Comparison of ENCODE assay signal across 8 cellular contexts in genomic region chr2:237171396-237171795, GRCh38.
DNase-seq lines count a peak whose midpoint lies in the region; ATAC-seq and TF ChIP-seq lines count a peak whose summit lies in the region.

No MANE protein-coding gene starts in this region.

- no peak overlapping the region for H3K4me3 Mint-ChIP-seq in activated T-helper 2 cell treated with anti-CD3 and anti-CD28 coated beads, Interferon-gamma antibody, Interleukin-2, Interleukin-4, amounts not matched to agents 10 μg/mL and 5 μg/mL and 100 μg/mL, durations not matched to agents 14 hours and 24 hours and 36 hours (ENCODE audit: low read depth)

- no peaks in the 10 kb centered on the region for H3K4me1 Mint-ChIP-seq in activated T-helper 2 cell treated with anti-CD3 and anti-CD28 coated beads, Interferon-gamma antibody, Interleukin-2, Interleukin-4, amounts not matched to agents 10 μg/mL and 5 μg/mL and 100 μg/mL, durations not matched to agents 14 hours and 24 hours and 36 hours (ENCODE audit: low read depth)

- peak; percentile 70 for ATAC-seq in RWPE2 (ENCODE audit: low read depth)

- no peaks in the 10 kb centered on the region for H3K27me3 ChIP-seq in RWPE2 (ENCODE audit: insufficient read depth, poor library complexity, severe bottlenecking)

- no peaks in the 10 kb centered on the region for H3K9me3 ChIP-seq in RWPE2 (ENCODE audit: severe bottlenecking)

- no peaks in the 10 kb centered on the region for H3K36me3 ChIP-seq in RWPE2 (ENCODE audit: low read depth)

- TF ChIP-seq CTCF in RWPE2 (IDR thresholded peaks at IDR 0.05; ENCODE audit: poor library complexity, severe bottlenecking), result peak; percentile 75

- no peak overlapping the region for H3K4me3 ChIP-seq in RWPE2 (ENCODE audit: severe bottlenecking)

- intact Hi-C loops in activated T-helper 2 cell treated with anti-CD3 and anti-CD28 coated beads, Interferon-gamma antibody, Interleukin-2, Interleukin-4, amounts not matched to agents 10 μg/mL and 5 μg/mL and 100 μg/mL, durations not matched to agents 14 hours and 24 hours and 36 hours (cut with micrococcal nuclease), result no loop called here

- no peak overlapping the region for H3K27ac ChIP-seq in RWPE2 (ENCODE audit: poor library complexity, severe bottlenecking)

- peaks cover 23% of the 10 kb centered on the region for H3K27me3 Mint-ChIP-seq in activated T-helper 2 cell treated with anti-CD3 and anti-CD28 coated beads, Interferon-gamma antibody, Interleukin-2, Interleukin-4, amounts not matched to agents 10 μg/mL and 5 μg/mL and 100 μg/mL, durations not matched to agents 14 hours and 24 hours and 36 hours (ENCODE audit: low read depth)

- H3K9me3 Mint-ChIP-seq in activated T-helper 2 cell treated with anti-CD3 and anti-CD28 coated beads, Interferon-gamma antibody, Interleukin-2, Interleukin-4, amounts not matched to agents 10 μg/mL and 5 μg/mL and 100 μg/mL, durations not matched to agents 14 hours and 24 hours and 36 hours, result peaks cover 7% of the 10 kb centered on the region

- H3K27ac Mint-ChIP-seq in activated T-helper 2 cell treated with anti-CD3 and anti-CD28 coated beads, Interferon-gamma antibody, Interleukin-2, Interleukin-4, amounts not matched to agents 10 μg/mL and 5 μg/mL and 100 μg/mL, durations not matched to agents 14 hours and 24 hours and 36 hours, result no peak overlapping the region

- H3K36me3 Mint-ChIP-seq in activated T-helper 2 cell treated with anti-CD3 and anti-CD28 coated beads, Interferon-gamma antibody, Interleukin-2, Interleukin-4, amounts not matched to agents 10 μg/mL and 5 μg/mL and 100 μg/mL, durations not matched to agents 14 hours and 24 hours and 36 hours (ENCODE audit: low read depth), result no peaks in the 10 kb centered on the region

- DNase-seq in DMS 273 (lab: John Stamatoyannopoulos, UW; ENCODE audit: unreplicated experiment), result peak; percentile 69
- DNase-seq in RWPE2 (ENCODE audit: low spot score), result no peak
- DNase-seq in glomerular visceral epithelial cell (ENCODE audit: extremely low spot score), result peak; percentile 73
- DNase-seq in renal cortical epithelial cell (ENCODE audit: low read depth), result peak; percentile 94
- no peak for DNase-seq in GM19240 (ENCODE audit: insufficient read length, low spot score)
- no peak for DNase-seq in activated naive CD4-positive, alpha-beta T cell treated with anti-CD3 and anti-CD28 coated beads, Interleukin-2, amount 50 U/mL, for 16 hours
- no peak for DNase-seq in SHP77 (lab: John Stamatoyannopoulos, UW)
- no peak for DNase-seq in activated T-helper 2 cell treated with anti-CD3 and anti-CD28 coated beads, Interferon-gamma antibody, Interleukin-2, Interleukin-4, amounts not matched to agents 10 μg/mL and 5 μg/mL and 100 μg/mL, durations not matched to agents 14 hours and 24 hours and 36 hours (ENCODE audit: low spot score)

- H3K4me1 ChIP-seq in RWPE2 (ENCODE audit: insufficient read depth, poor library complexity, severe bottlenecking), result peaks cover 3% of the 10 kb centered on the region

Comparison
In these comparisons a context has a peak if more than half of its experiments do, and no peak if none do; other contexts are left out.
1. DNase-seq: peak in DMS 273 (single experiment), glomerular visceral epithelial cell (single experiment) and renal cortical epithelial cell (single experiment); none in RWPE2 (single experiment), GM19240 (single experiment), activated naive CD4-positive, alpha-beta T cell treated with anti-CD3 and anti-CD28 coated beads, Interleukin-2, amount 50 U/mL, for 16 hours (single experiment), SHP77 (0 of 2) and activated T-helper 2 cell treated with anti-CD3 and anti-CD28 coated beads, Interferon-gamma antibody, Interleukin-2, Interleukin-4, amounts not matched to agents 10 μg/mL and 5 μg/mL and 100 μg/mL, durations not matched to agents 14 hours and 24 hours and 36 hours (single experiment).